In the genomic region with DNA sequence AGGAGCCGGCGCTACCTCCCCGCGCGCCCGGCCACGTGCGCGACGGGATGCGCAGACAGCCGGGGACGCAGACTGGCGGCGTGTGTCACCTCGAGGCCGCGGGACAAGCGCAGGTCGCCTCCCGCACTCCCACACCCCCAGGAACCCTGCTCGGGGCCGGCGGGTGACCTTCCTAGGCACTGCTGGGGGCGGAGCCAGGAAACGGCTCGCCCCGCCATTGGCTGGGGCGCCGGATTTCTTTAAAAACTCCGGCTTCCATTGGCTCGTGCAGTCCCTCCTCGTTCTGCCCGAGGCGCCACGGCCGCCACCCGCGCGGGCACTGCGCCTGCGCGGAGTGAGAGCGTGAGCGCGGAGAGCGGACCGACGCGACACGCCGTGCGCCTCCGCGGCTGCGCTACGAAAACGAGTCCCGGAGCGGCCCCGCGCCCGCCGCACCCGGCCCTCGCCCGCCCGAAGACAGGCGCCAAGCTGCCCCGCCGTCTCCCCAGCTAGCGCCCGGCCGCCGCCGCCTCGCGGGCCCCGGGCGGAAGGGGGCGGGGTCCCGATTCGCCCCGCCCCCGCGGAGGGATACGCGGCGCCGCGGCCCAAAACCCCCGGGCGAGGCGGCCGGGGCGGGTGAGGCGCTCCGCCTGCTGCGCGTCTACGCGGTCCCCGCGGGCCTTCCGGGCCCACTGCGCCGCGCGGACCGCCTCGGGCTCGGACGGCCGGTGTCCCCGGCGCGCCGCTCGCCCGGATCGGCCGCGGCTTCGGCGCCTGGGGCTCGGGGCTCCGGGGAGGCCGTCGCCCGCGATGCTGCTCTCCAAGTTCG, we compare ENCODE assay signal across 8 cellular contexts. TPM values are rescaled to one million over a fixed set of nuclear protein-coding genes. Genes with fewer than 3 reads are reported as not detected.
A peak's percentile ranks its signal among the peaks of the same experiment; 100 is the strongest.
DNase-seq lines count a peak whose midpoint lies in the region; ATAC-seq and TF ChIP-seq lines count a peak whose summit lies in the region.

A gene (plus strand): TSS at position 614 of the 808 bp plus-strand sequence. CDS start 176 bp downstream, at position 790.

- peak within 1 kb of the TSS; percentile 91 for H3K27ac Mint-ChIP-seq in activated CD4-positive, alpha-beta T cell treated with anti-CD3 and anti-CD28 coated beads, Interleukin-2, amount 10 ng/mL, durations not matched to agents 7 days and 5 days

- DNase-seq in NCI-H69 (lab: John Stamatoyannopoulos, UW) = peak; percentile 99
- peak; percentile 93 for DNase-seq in activated CD4-positive, alpha-beta T cell treated with anti-CD3 and anti-CD28 coated beads, Interleukin-2, amount 10 ng/mL, durations not matched to agents 7 days and 5 days
- peak; percentile 95 for DNase-seq in coronary artery (ENCODE audit: low spot score)
- peak; percentile 94 to 96 for DNase-seq in left colon
- peak; percentile 89 for DNase-seq in stimulated activated CD4-positive, alpha-beta T cell treated with anti-CD3 and anti-CD28 coated beads, Interleukin-1b, Interleukin-23, amount 100 ng/mL, for 4 hours (ENCODE audit: low read depth in 2 of 2)

- TF ChIP-seq CTCF in coronary artery (IDR thresholded peaks at IDR 0.05) = no peak

- ATAC-seq in GM19324 (IDR thresholded peaks at IDR 0.05; ENCODE audit: low FRiP score, unreplicated experiment) (peak; percentile 71), HG03460 (IDR thresholded peaks at IDR 0.05; ENCODE audit: unreplicated experiment) (peak; percentile 56), left colon (peak; percentile 72)

- H3K4me3 Mint-ChIP-seq in activated CD4-positive, alpha-beta T cell treated with anti-CD3 and anti-CD28 coated beads, Interleukin-2, amount 10 ng/mL, durations not matched to agents 7 days and 5 days = peak within 1 kb of the TSS; percentile 90

- POLR2A ChIA-PET in activated CD4-positive, alpha-beta T cell treated with anti-CD3 and anti-CD28 coated beads, Interleukin-2, amount 10 ng/mL, durations not matched to agents 7 days and 5 days (lab: Charles Lee) = interaction anchor here (0.6 kb wide), 1 partner anchor 27 kb away, joined by 3 read pairs; no protein-coding TSS in a partner anchor

- H4K20me1 ChIP-seq in BLaER1 treated with 17β-estradiol and CSF1 and Interleukin-3, amounts not matched to agents 10 nM and 100 nM = peaks cover 42 to 56% (median 45%) of the 10 kb centered on the region in 11 experiments

- no peaks in the 10 kb centered on the region for H3K9me3 ChIP-seq in BLaER1 treated with 17β-estradiol and CSF1 and Interleukin-3, amounts not matched to agents 10 nM and 100 nM (replicated peaks in 1 of 11)

- peaks cover 49 to 79% (median 64%) of the 10 kb centered on the region in 10 experiments for H3K4me1 ChIP-seq in BLaER1 treated with 17β-estradiol and CSF1 and Interleukin-3, amounts not matched to agents 10 nM and 100 nM

- peak within 1 kb of the TSS; percentile 97 to 100 (median 98) for H3K4me2 ChIP-seq in BLaER1 treated with 17β-estradiol and CSF1 and Interleukin-3, amounts not matched to agents 10 nM and 100 nM

- peak within 1 kb of the TSS; percentile 88 to 98 (median 97) for H3K27ac ChIP-seq in BLaER1 treated with 17β-estradiol and CSF1 and Interleukin-3, amounts not matched to agents 10 nM and 100 nM
- H3K27ac ChIP-seq in coronary artery = peak within 1 kb of the TSS; percentile 76 to 99

- peak within 1 kb of the TSS; percentile 78 to 98 (median 90) for H3K4me3 ChIP-seq in BLaER1 treated with 17β-estradiol and CSF1 and Interleukin-3, amounts not matched to agents 10 nM and 100 nM
- peak within 1 kb of the TSS; percentile 93 for H3K4me3 ChIP-seq in coronary artery

- H3K9ac ChIP-seq in BLaER1 treated with 17β-estradiol and CSF1 and Interleukin-3, amounts not matched to agents 10 nM and 100 nM = peak within 1 kb of the TSS; percentile 81 to 95 (median 94)

- H3K9me3 Mint-ChIP-seq in activated CD4-positive, alpha-beta T cell treated with anti-CD3 and anti-CD28 coated beads, Interleukin-2, amount 10 ng/mL, durations not matched to agents 7 days and 5 days = no peaks in the 10 kb centered on the region

- intact Hi-C loops in left colon (cut with DNase I, micrococcal nuclease) = no loop called here

- H3K27me3 ChIP-seq in BLaER1 treated with 17β-estradiol and CSF1 and Interleukin-3, amounts not matched to agents 10 nM and 100 nM = no peaks in the 10 kb centered on the region

- H3K36me3 ChIP-seq in BLaER1 treated with 17β-estradiol and CSF1 and Interleukin-3, amounts not matched to agents 10 nM and 100 nM = peaks cover 14 to 38% (median 32%) of the 10 kb centered on the region in 11 experiments

- H3K27me3 Mint-ChIP-seq in activated CD4-positive, alpha-beta T cell treated with anti-CD3 and anti-CD28 coated beads, Interleukin-2, amount 10 ng/mL, durations not matched to agents 7 days and 5 days = no peaks in the 10 kb centered on the region

- H3K4me1 Mint-ChIP-seq in activated CD4-positive, alpha-beta T cell treated with anti-CD3 and anti-CD28 coated beads, Interleukin-2, amount 10 ng/mL, durations not matched to agents 7 days and 5 days = peaks cover 24% of the 10 kb centered on the region

- peaks cover 22% of the 10 kb centered on the region for H3K36me3 Mint-ChIP-seq in activated CD4-positive, alpha-beta T cell treated with anti-CD3 and anti-CD28 coated beads, Interleukin-2, amount 10 ng/mL, durations not matched to agents 7 days and 5 days (ENCODE audit: low read depth)

- CTCF ChIA-PET in activated CD4-positive, alpha-beta T cell treated with anti-CD3 and anti-CD28 coated beads, Interleukin-2, amount 10 ng/mL, durations not matched to agents 7 days and 5 days (lab: Charles Lee) = no interaction called here

RNA-seq across cellular contexts. Expression of the gene that starts here (rescaled TPM):
- total RNA-seq in activated CD4-positive, alpha-beta T cell treated with anti-CD3 and anti-CD28 coated beads, Interleukin-2, amount 10 ng/mL, durations not matched to agents 7 days and 5 days = 10 to 100 TPM; 39.7 to 44.7 TPM
- 100 to 1,000 TPM in 1 of 2 donors, 10 to 100 TPM in 1; 45.6 to 201 TPM for total RNA-seq in left colon

Comparison
In these comparisons a context has a peak if more than half of its experiments do, and no peak if none do; other contexts are left out.
1. Peak in every context shown above with its lines: DNase-seq, ATAC-seq, H3K4me3 ChIP-seq and H3K27ac ChIP-seq.